Comparison of ENCODE assay signal across 8 cellular contexts in genomic region chr18:77114564-77115391, GRCh38. TPM values are rescaled to one million over a fixed set of nuclear protein-coding genes. Genes with fewer than 3 reads are reported as not detected.
A peak's percentile ranks its signal among the peaks of the same experiment; 100 is the strongest.
DNase-seq lines count a peak whose midpoint lies in the region; ATAC-seq and TF ChIP-seq lines count a peak whose summit lies in the region.

No MANE protein-coding gene starts in this region.

- 19 to 30% (median 23%) methylated on average over 20 to 27 of the region's 27 CpGs for WGBS in heart left ventricle, 4 donors
- WGBS in sigmoid colon, 2 donors, result 10 to 41% methylated on average over 27 of the region's 27 CpGs

- H3K36me3 ChIP-seq in CD8-positive, alpha-beta T cell (ENCODE audit: insufficient read depth, low read length), result no peaks in the 10 kb centered on the region
- H3K36me3 ChIP-seq in heart left ventricle (peaks cover 0 to 13% (median 0%) of the 10 kb centered on the region in 9 donors), sigmoid colon (no peaks in the 10 kb centered on the region)

- H3K36me3 Mint-ChIP-seq in CD8-positive, alpha-beta T cell, result peaks cover 64% of the 10 kb centered on the region
- peaks cover 87% of the 10 kb centered on the region for H3K36me3 Mint-ChIP-seq in activated T-helper 17 cell treated with anti-CD3 and anti-CD28 coated beads, Interleukin-2, amount 50 U/mL, for 72 hours (ENCODE audit: low read depth)

- H3K27me3 Mint-ChIP-seq in CD8-positive, alpha-beta T cell (ENCODE audit: low read depth), result no peaks in the 10 kb centered on the region
- H3K27me3 Mint-ChIP-seq in activated T-helper 17 cell treated with anti-CD3 and anti-CD28 coated beads, Interleukin-2, amount 50 U/mL, for 72 hours, result no peaks in the 10 kb centered on the region

- peak overlapping the region; percentile 47 for H3K4me3 Mint-ChIP-seq in CD8-positive, alpha-beta T cell
- H3K4me3 Mint-ChIP-seq in activated T-helper 17 cell treated with anti-CD3 and anti-CD28 coated beads, Interleukin-2, amount 50 U/mL, for 72 hours, result no peak overlapping the region

- peak in 4 of 7 experiments; percentile 48 to 62 (median 58) for DNase-seq in CD8-positive, alpha-beta T cell
- DNase-seq in HuH-7 (ENCODE audit: low spot score) (peak; percentile 89), heart left ventricle (peak; percentile 89 to 95 (median 91)), sigmoid colon (peak; percentile 91), NCI-H1092 (lab: John Stamatoyannopoulos, UW) (no peak)

- no peak overlapping the region for H3K4me3 ChIP-seq in CD8-positive, alpha-beta T cell (ENCODE audit: low read depth, low read length)
- H3K4me3 ChIP-seq in heart left ventricle, result peak overlapping the region in 2 of 12 donors; percentile 17 to 44
- no peak overlapping the region for H3K4me3 ChIP-seq in sigmoid colon

- H3K4me1 Mint-ChIP-seq in CD8-positive, alpha-beta T cell (ENCODE audit: low read depth), result peaks cover 85% of the 10 kb centered on the region
- H3K4me1 Mint-ChIP-seq in activated T-helper 17 cell treated with anti-CD3 and anti-CD28 coated beads, Interleukin-2, amount 50 U/mL, for 72 hours, result peaks cover 54% of the 10 kb centered on the region

- no peaks in the 10 kb centered on the region for H3K9me3 ChIP-seq in CD8-positive, alpha-beta T cell (ENCODE audit: low read length)
- H3K9me3 ChIP-seq in heart left ventricle (no peaks in the 10 kb centered on the region), sigmoid colon (no peaks in the 10 kb centered on the region)

- H3K27ac Mint-ChIP-seq in CD8-positive, alpha-beta T cell, result peak overlapping the region; percentile 83
- H3K27ac Mint-ChIP-seq in activated T-helper 17 cell treated with anti-CD3 and anti-CD28 coated beads, Interleukin-2, amount 50 U/mL, for 72 hours, result peak overlapping the region; percentile 68

- peak; percentile 51 for ATAC-seq in CD8-positive, alpha-beta T cell
- ATAC-seq in GM21390 (IDR thresholded peaks at IDR 0.05; ENCODE audit: unreplicated experiment) (peak; percentile 80), heart left ventricle (peak; percentile 94 to 97 (median 96)), HG02885 (IDR thresholded peaks at IDR 0.05; ENCODE audit: poor library complexity, unreplicated experiment) (no peak)
- peak; percentile 19 for ATAC-seq in activated T-helper 17 cell treated with anti-CD3 and anti-CD28 coated beads, Interleukin-2, amount 50 U/mL, for 72 hours (replicated peaks)

- H3K27me3 ChIP-seq in CD8-positive, alpha-beta T cell (ENCODE audit: insufficient read depth, low read length), result no peaks in the 10 kb centered on the region
- H3K27me3 ChIP-seq in heart left ventricle (no peaks in the 10 kb centered on the region), sigmoid colon (no peaks in the 10 kb centered on the region)

- no peak for TF ChIP-seq CTCF in CD8-positive, alpha-beta T cell (IDR thresholded peaks at IDR 0.05)
- TF ChIP-seq CTCF in heart left ventricle (IDR thresholded peaks at IDR 0.05), result no peak
- no peak for TF ChIP-seq CTCF in sigmoid colon (IDR thresholded peaks at IDR 0.05)

- TF ChIP-seq POLR2A in heart left ventricle (IDR thresholded peaks at IDR 0.05) (no peak), sigmoid colon (IDR thresholded peaks at IDR 0.05) (peak in 1 of 2 donors; percentile 7)

- no peaks in the 10 kb centered on the region for H3K9me3 Mint-ChIP-seq in CD8-positive, alpha-beta T cell
- peaks cover 3% of the 10 kb centered on the region for H3K9me3 Mint-ChIP-seq in activated T-helper 17 cell treated with anti-CD3 and anti-CD28 coated beads, Interleukin-2, amount 50 U/mL, for 72 hours

- peak in 2 of 4 donors; percentile 32 to 89 for TF ChIP-seq EP300 in sigmoid colon (IDR thresholded peaks at IDR 0.05)

- POLR2A ChIA-PET in CD8-positive, alpha-beta T cell (lab: Charles Lee), result interaction anchor here (0.7 to 2.5 kb wide), 9 partner anchors 9 to 61 kb away, joined by 3 to 11 read pairs (median 3); partner anchors contain the start of gene MBP

- intact Hi-C loops in CD8-positive, alpha-beta T cell (cut with DNase I, micrococcal nuclease), result no loop called here
- intact Hi-C loops in heart left ventricle (cut with DNase I) (loop anchor here in 2 of 10 donors (2.0 to 5.0 kb wide), 2 partner anchors 14 to 47 kb away; no protein-coding TSS in a partner anchor), sigmoid colon (cut with DNase I) (no loop called here)

- peaks cover 74% of the 10 kb centered on the region for H3K4me1 ChIP-seq in CD8-positive, alpha-beta T cell (ENCODE audit: insufficient read depth, low read length)
- H3K4me1 ChIP-seq in heart left ventricle (peaks cover 0 to 76% (median 23%) of the 10 kb centered on the region in 12 donors), sigmoid colon (peaks cover 0 to 9% (median 0%) of the 10 kb centered on the region in 4 donors)

- no peak overlapping the region for H3K27ac ChIP-seq in CD8-positive, alpha-beta T cell (ENCODE audit: low read depth, low read length)
- H3K27ac ChIP-seq in heart left ventricle (peak overlapping the region; percentile 78 to 97 (median 90)), sigmoid colon (peak overlapping the region; percentile 48 to 73 (median 56))

- CTCF ChIA-PET in CD8-positive, alpha-beta T cell (lab: Charles Lee), result interaction anchor here (0.6 to 1.6 kb wide), 5 partner anchors 8 to 131 kb away, joined by 3 to 4 read pairs (median 3); no protein-coding TSS in a partner anchor

RNA-seq across cellular contexts. Expression of gene MBP, which starts 17.8 kb away (rescaled TPM):
- 10 to 100 TPM; 67.9 to 70.7 TPM for total RNA-seq in CD8-positive, alpha-beta T cell
- 10 to 100 TPM; 55.7 to 66.5 TPM for total RNA-seq in activated T-helper 17 cell treated with anti-CD3 and anti-CD28 coated beads, Interleukin-2, amount 50 U/mL, for 72 hours
- 10 to 100 TPM; 15.8 to 93.0 (median 38.8) TPM for total RNA-seq in heart left ventricle
- polyA plus RNA-seq in heart left ventricle, result 10 to 100 TPM in 1 of 2 donors, 1 to 10 TPM in 1; 7.7 to 11.3 TPM
- 10 to 100 TPM; 24.0 to 30.7 (median 27.4) TPM for total RNA-seq in sigmoid colon
- 10 to 100 TPM; 18.3 to 22.2 (median 20.6) TPM for polyA plus RNA-seq in sigmoid colon
